ENCODE assay signal across 14 cellular contexts in genomic region chrX:130848763-130849162, GRCh38. TPM values are rescaled to one million over a fixed set of nuclear protein-coding genes. Genes with fewer than 3 reads are reported as not detected.
DNase-seq lines count a peak whose midpoint lies in the region; ATAC-seq, FAIRE-seq and TF ChIP-seq lines count a peak whose summit lies in the region.
"Had no signal": no experiment of that assay in that cellular context is flagged by ENCODE, and none has a peak within 500 bp of the region (broad histone marks: within the 10 kb centered on the region; RNA-seq: fewer than 3 reads in every experiment).

No MANE protein-coding gene starts in this region.

- H3K4me3 Mint-ChIP-seq in nephron = no peak overlapping the region
- H3K4me3 Mint-ChIP-seq: activated CD4-positive, alpha-beta T cell treated with anti-CD3 and anti-CD28 coated beads, Interleukin-2, amount 10 ng/mL, durations not matched to agents 7 days and 5 days; CD8-positive, alpha-beta T cell; H9; stimulated activated naive CD8-positive, alpha-beta T cell treated with anti-CD3 and anti-CD28 coated beads, Interleukin-15, Interleukin-2, amounts not matched to agents 100 ng/mL and 50 ng/mL, for 24 hours had no signal

- intact Hi-C loops in cardiac septum (cut with DNase I) = no loop called here

- peak overlapping the region; percentile 12 to 68 (median 27) for H3K27ac Mint-ChIP-seq in nephron
- H3K27ac Mint-ChIP-seq: activated CD4-positive, alpha-beta T cell treated with anti-CD3 and anti-CD28 coated beads, Interleukin-2, amount 10 ng/mL, durations not matched to agents 7 days and 5 days; CD8-positive, alpha-beta T cell; H9; stimulated activated naive CD8-positive, alpha-beta T cell treated with anti-CD3 and anti-CD28 coated beads, Interleukin-15, Interleukin-2, amounts not matched to agents 100 ng/mL and 50 ng/mL, for 24 hours had no signal

- H3K9me3 Mint-ChIP-seq in nephron = peaks cover 2% of the 10 kb centered on the region
- H3K9me3 Mint-ChIP-seq: activated CD4-positive, alpha-beta T cell treated with anti-CD3 and anti-CD28 coated beads, Interleukin-2, amount 10 ng/mL, durations not matched to agents 7 days and 5 days; CD8-positive, alpha-beta T cell; H9; stimulated activated naive CD8-positive, alpha-beta T cell treated with anti-CD3 and anti-CD28 coated beads, Interleukin-15, Interleukin-2, amounts not matched to agents 100 ng/mL and 50 ng/mL, for 24 hours had no signal

- no peak for FAIRE-seq in D721Med (lab: Jason Lieb, UNC)

- no peak for TF ChIP-seq CTCF in nephron (IDR thresholded peaks at IDR 0.05; ENCODE audit: unreplicated experiment in 3 of 3)
- no peak for TF ChIP-seq CTCF in D721Med (IDR thresholded peaks at IDR 0.05; ENCODE audit: insufficient read depth, missing control alignments)

- peak; percentile 77 for ATAC-seq in GM18909 (IDR thresholded peaks at IDR 0.05; ENCODE audit: poor library complexity, unreplicated experiment)
- ATAC-seq in GM21723 (IDR thresholded peaks at IDR 0.05; ENCODE audit: unreplicated experiment) = peak; percentile 86
- peak; percentile 64 for ATAC-seq in HG03108 (IDR thresholded peaks at IDR 0.05; ENCODE audit: unreplicated experiment)
- ATAC-seq: CD8-positive, alpha-beta T cell had no signal

- no peaks in the 10 kb centered on the region for H3K27me3 Mint-ChIP-seq in nephron (ENCODE audit: low read depth)
- H3K27me3 Mint-ChIP-seq: activated CD4-positive, alpha-beta T cell treated with anti-CD3 and anti-CD28 coated beads, Interleukin-2, amount 10 ng/mL, durations not matched to agents 7 days and 5 days; stimulated activated naive CD8-positive, alpha-beta T cell treated with anti-CD3 and anti-CD28 coated beads, Interleukin-15, Interleukin-2, amounts not matched to agents 100 ng/mL and 50 ng/mL, for 24 hours had no signal

- H3K36me3 Mint-ChIP-seq in nephron (ENCODE audit: low read depth) = peaks cover 3% of the 10 kb centered on the region
- H3K36me3 Mint-ChIP-seq: CD8-positive, alpha-beta T cell had no signal

- peaks cover 47% of the 10 kb centered on the region for H3K4me1 Mint-ChIP-seq in nephron

- no peak for DNase-seq in activated effector memory CD4-positive, alpha-beta T cell treated with Interleukin-2 at 50 U/mL for 16 hours
- DNase-seq in D721Med (ENCODE audit: insufficient read length, low spot score) (no peak), cardiac septum (ENCODE audit: low spot score) (no peak)
- DNase-seq: activated CD4-positive, alpha-beta T cell treated with anti-CD3 and anti-CD28 coated beads, Interleukin-2, amount 10 ng/mL, durations not matched to agents 7 days and 5 days; activated naive CD4-positive, alpha-beta T cell treated with Interleukin-2 at 50 U/mL for 16 hours; CD8-positive, alpha-beta T cell; H9; Kasumi-1; stimulated activated CD4-positive, alpha-beta T cell treated with anti-CD3 and anti-CD28 coated beads, Interleukin-4, amount 100 ng/mL, for 1 hour had no signal

RNA-seq across cellular contexts. Expression of gene ENOX2, which starts 54.2 kb away (rescaled TPM):
- total RNA-seq in cardiac septum = 23.2 TPM
